Comparison of ENCODE assay signal across 13 cellular contexts in genomic region chrX:19715711-19716638, GRCh38.
A peak's percentile ranks its signal among the peaks of the same experiment; 100 is the strongest.
DNase-seq lines count a peak whose midpoint lies in the region; ATAC-seq and TF ChIP-seq lines count a peak whose summit lies in the region.
"Had no signal": no experiment of that assay in that cellular context is flagged by ENCODE, and none has a peak within 500 bp of the region (broad histone marks: within the 10 kb centered on the region; RNA-seq: fewer than 3 reads in every experiment).

No MANE protein-coding gene starts in this region.

- no peaks in the 10 kb centered on the region for H3K27me3 Mint-ChIP-seq in activated naive CD4-positive, alpha-beta T cell treated with anti-CD3 and anti-CD28 coated beads, Interleukin-2, amount 50 U/mL, for 24 hours

- intact Hi-C loops in upper lobe of right lung (cut with DNase I) = no loop called here
- intact Hi-C loops in thyroid gland (cut with DNase I) = no loop called here

- H3K4me3 Mint-ChIP-seq in activated naive CD4-positive, alpha-beta T cell treated with anti-CD3 and anti-CD28 coated beads, Interleukin-2, amount 50 U/mL, for 24 hours = no peak overlapping the region
- H3K4me3 Mint-ChIP-seq: WTC11 had no signal

- H3K4me1 ChIP-seq in upper lobe of right lung (peaks cover 7% of the 10 kb centered on the region), thyroid gland (no peaks in the 10 kb centered on the region)
- H3K4me1 ChIP-seq: gastrocnemius medialis, uterus had no signal

- no peak for TF ChIP-seq CTCF in upper lobe of right lung (IDR thresholded peaks at IDR 0.05)
- TF ChIP-seq CTCF in thyroid gland (IDR thresholded peaks at IDR 0.05) = no peak

- H3K27ac ChIP-seq in upper lobe of right lung (peak overlapping the region; percentile 51), thyroid gland (no peak overlapping the region)
- H3K27ac ChIP-seq: gastrocnemius medialis, uterus had no signal

- H3K9me3 Mint-ChIP-seq in activated naive CD4-positive, alpha-beta T cell treated with anti-CD3 and anti-CD28 coated beads, Interleukin-2, amount 50 U/mL, for 24 hours = no peaks in the 10 kb centered on the region
- H3K9me3 Mint-ChIP-seq: WTC11 had no signal

- no peak for DNase-seq in activated naive CD4-positive, alpha-beta T cell (lab: John Stamatoyannopoulos, UW)
- DNase-seq in NCI-H2107 (lab: John Stamatoyannopoulos, UW) = peak; percentile 27
- DNase-seq in astrocyte of the hippocampus (ENCODE audit: low read depth, low spot score) = peak; percentile 7
- DNase-seq in upper lobe of right lung = no peak
- no peak for DNase-seq in thyroid gland
- DNase-seq in UCSD-AML1 (lab: John Stamatoyannopoulos, UW; ENCODE audit: unreplicated experiment) = no peak
- DNase-seq: activated T-cell treated with anti-CD3 and anti-CD28 coated beads, Interleukin-2, amount 50 U/mL, for 1 hour; gastrocnemius medialis; stimulated activated CD4-positive, alpha-beta T cell treated with anti-CD3 and anti-CD28 coated beads, Interleukin-2, amount 100 ng/mL, for 24 hours; uterus had no signal

- TF ChIP-seq POLR2A in thyroid gland (IDR thresholded peaks at IDR 0.05) = no peak

- WGBS in thyroid gland, 2 donors = 46 to 48% methylated on average over 6 of the region's 6 CpGs

- no peaks in the 10 kb centered on the region for H3K9me3 ChIP-seq in upper lobe of right lung
- H3K9me3 ChIP-seq in thyroid gland = no peaks in the 10 kb centered on the region
- H3K9me3 ChIP-seq: gastrocnemius medialis, uterus had no signal

- ATAC-seq in upper lobe of right lung = peak; percentile 78
- no peak for ATAC-seq in GM19467 (IDR thresholded peaks at IDR 0.05; ENCODE audit: unreplicated experiment)
- ATAC-seq: gastrocnemius medialis, WTC11 had no signal

- H3K4me1 Mint-ChIP-seq in activated naive CD4-positive, alpha-beta T cell treated with anti-CD3 and anti-CD28 coated beads, Interleukin-2, amount 50 U/mL, for 24 hours = peaks cover 65% of the 10 kb centered on the region

- H3K36me3 ChIP-seq in upper lobe of right lung = no peaks in the 10 kb centered on the region
- no peaks in the 10 kb centered on the region for H3K36me3 ChIP-seq in thyroid gland
- H3K36me3 ChIP-seq: gastrocnemius medialis, uterus had no signal

- H3K4me3 ChIP-seq in upper lobe of right lung (no peak overlapping the region), thyroid gland (replicated peaks in 1 of 3) (no peak overlapping the region)
- H3K4me3 ChIP-seq: gastrocnemius medialis, uterus had no signal

- peak overlapping the region; percentile 81 for H3K27ac Mint-ChIP-seq in activated naive CD4-positive, alpha-beta T cell treated with anti-CD3 and anti-CD28 coated beads, Interleukin-2, amount 50 U/mL, for 24 hours
- H3K27ac Mint-ChIP-seq: WTC11 had no signal

- peaks cover 6% of the 10 kb centered on the region for H3K36me3 Mint-ChIP-seq in activated naive CD4-positive, alpha-beta T cell treated with anti-CD3 and anti-CD28 coated beads, Interleukin-2, amount 50 U/mL, for 24 hours
- H3K36me3 Mint-ChIP-seq: WTC11 had no signal

- H3K27me3 ChIP-seq in upper lobe of right lung = no peaks in the 10 kb centered on the region
- no peaks in the 10 kb centered on the region for H3K27me3 ChIP-seq in thyroid gland
- H3K27me3 ChIP-seq: gastrocnemius medialis, uterus had no signal

Comparison
In these comparisons a context has a peak if more than half of its experiments do, and no peak if none do; other contexts are left out.
1. DNase-seq: peak in NCI-H2107 (single experiment) and astrocyte of the hippocampus (single experiment); none in activated naive CD4-positive, alpha-beta T cell (0 of 4), upper lobe of right lung (single experiment), thyroid gland (0 of 2) and UCSD-AML1 (single experiment).